Comparison of ENCODE assay signal across 9 cellular contexts in genomic region chr10:71269301-71270288, GRCh38. TPM values are rescaled to one million over a fixed set of nuclear protein-coding genes. Genes with fewer than 3 reads are reported as not detected.
A peak's percentile ranks its signal among the peaks of the same experiment; 100 is the strongest.
DNase-seq lines count a peak whose midpoint lies in the region; ATAC-seq, FAIRE-seq and TF ChIP-seq lines count a peak whose summit lies in the region.
"Had no signal": no experiment of that assay in that cellular context is flagged by ENCODE, and none has a peak within 500 bp of the region (broad histone marks: within the 10 kb centered on the region; RNA-seq: fewer than 3 reads in every experiment).

No MANE protein-coding gene starts in this region.

- peak; percentile 31 for DNase-seq in HEK293T (ENCODE audit: extremely low spot score)
- peak; percentile 45 for DNase-seq in astrocyte (ENCODE audit: low read depth)
- no peak for DNase-seq in right atrium auricular region (ENCODE audit: low spot score)
- DNase-seq in gastrocnemius medialis = no peak
- no peak for DNase-seq in SW 1271 (lab: John Stamatoyannopoulos, UW)

- in situ Hi-C loops in gastrocnemius medialis (cut with MboI; ENCODE audit: low sequenced_read_pairs in 4 of 4) = loop anchor here in 1 of 4 donors (5.0 kb wide), 1 partner anchor 52 kb away; no protein-coding TSS in a partner anchor

- H3K4me3 ChIP-seq in astrocyte (ENCODE audit: insufficient read depth, low read depth, low read length) (no peak overlapping the region), right atrium auricular region (no peak overlapping the region), gastrocnemius medialis (no peak overlapping the region)

- peaks cover 40% of the 10 kb centered on the region for H3K4me1 Mint-ChIP-seq in astrocyte (ENCODE audit: low read depth, unreplicated experiment)

- no peak overlapping the region for H2AFZ ChIP-seq in astrocyte (ENCODE audit: low read depth, low read length)

- H3K27me3 Mint-ChIP-seq in astrocyte (ENCODE audit: low read depth, unreplicated experiment) = peaks cover 3% of the 10 kb centered on the region

- CTCF ChIA-PET in HEK293T (lab: Yijun Ruan, JAX) = interaction anchor here (0.6 to 1.9 kb wide), 19 partner anchors 8 to 1408 kb away, joined by 3 to 10 read pairs (median 4); no protein-coding TSS in a partner anchor

- no peaks in the 10 kb centered on the region for H3K36me3 ChIP-seq in astrocyte (ENCODE audit: insufficient read depth, low read length)
- H3K36me3 ChIP-seq in right atrium auricular region = no peaks in the 10 kb centered on the region
- no peaks in the 10 kb centered on the region for H3K36me3 ChIP-seq in gastrocnemius medialis

- H4K20me1 ChIP-seq in astrocyte (ENCODE audit: insufficient read depth, low read length) = peaks cover 20% of the 10 kb centered on the region

- no peaks in the 10 kb centered on the region for H3K79me2 ChIP-seq in astrocyte (ENCODE audit: insufficient read depth, low read length)

- no peak for FAIRE-seq in astrocyte (lab: Jason Lieb, UNC)
- FAIRE-seq: D721Med, RCC 7860 had no signal

- intact Hi-C loops in gastrocnemius medialis (cut with DNase I; ENCODE audit: low total_unique reads) = loop anchor here (2.0 to 5.0 kb wide), 2 partner anchors 37 to 57 kb away; partner anchors contain the start of gene UNC5B

- H3K27ac Mint-ChIP-seq in astrocyte (ENCODE audit: unreplicated experiment) = peak overlapping the region; percentile 95

- peaks cover 36% of the 10 kb centered on the region for H3K4me1 ChIP-seq in astrocyte (ENCODE audit: insufficient read depth, low read length)
- H3K4me1 ChIP-seq in right atrium auricular region = peaks cover 0 to 66% of the 10 kb centered on the region in 2 donors
- H3K4me1 ChIP-seq in gastrocnemius medialis = peaks cover 25 to 53% of the 10 kb centered on the region in 2 donors

- H3K9me3 ChIP-seq in astrocyte (ENCODE audit: insufficient read depth, low read depth, low read length) (no peaks in the 10 kb centered on the region), right atrium auricular region (no peaks in the 10 kb centered on the region), gastrocnemius medialis (no peaks in the 10 kb centered on the region)

- no peaks in the 10 kb centered on the region for H3K27me3 ChIP-seq in astrocyte (ENCODE audit: insufficient read depth, low read length)
- H3K27me3 ChIP-seq in right atrium auricular region = no peaks in the 10 kb centered on the region
- no peaks in the 10 kb centered on the region for H3K27me3 ChIP-seq in gastrocnemius medialis

- H3K27ac ChIP-seq in astrocyte (ENCODE audit: low read depth, low read length) (peak overlapping the region; percentile 13), right atrium auricular region (peak overlapping the region; percentile 83 to 88), gastrocnemius medialis (peak overlapping the region in 3 of 4 donors; percentile 30 to 79 (median 71))

- no peak for ATAC-seq in gastrocnemius medialis
- ATAC-seq in HG02840 (IDR thresholded peaks at IDR 0.05; ENCODE audit: low FRiP score, unreplicated experiment) = no peak
- ATAC-seq in GM18907 (IDR thresholded peaks at IDR 0.05; ENCODE audit: unreplicated experiment) = no peak

- H3K4me3 Mint-ChIP-seq in astrocyte (ENCODE audit: unreplicated experiment) = peak overlapping the region; percentile 22

- H3K9me3 Mint-ChIP-seq in astrocyte (ENCODE audit: unreplicated experiment) = no peaks in the 10 kb centered on the region

- peaks cover 4% of the 10 kb centered on the region for H3K36me3 Mint-ChIP-seq in astrocyte (ENCODE audit: low read depth, unreplicated experiment)

- H3K4me2 ChIP-seq in astrocyte (ENCODE audit: low read length) = peak overlapping the region; percentile 25

- TF ChIP-seq CTCF in astrocyte (IDR thresholded peaks at IDR 0.05; ENCODE audit: insufficient read depth, low read depth, low read length) (no peak), right atrium auricular region (IDR thresholded peaks at IDR 0.05) (no peak), gastrocnemius medialis (IDR thresholded peaks at IDR 0.05 in 4 of 5, conservative IDR thresholded peaks at IDR 0.05 in 1 of 5) (no peak)

- peak overlapping the region; percentile 15 for H3K9ac ChIP-seq in astrocyte (ENCODE audit: low read length)

- no peak for TF ChIP-seq POLR2A in gastrocnemius medialis (IDR thresholded peaks at IDR 0.05)

- POLR2A ChIA-PET in HEK293T (lab: Yijun Ruan, JAX) = interaction anchor here (1.5 kb wide), 1 partner anchor 34 kb away, joined by 5 read pairs; no protein-coding TSS in a partner anchor

TF ChIP-seq in HEK293T, 16 proteins besides CTCF, POLR2A, EP300 and RAD21:
- TF ChIP-seq ZNF384 (IDR thresholded peaks at IDR 0.05) (no peak), HDGF (IDR thresholded peaks at IDR 0.05; ENCODE audit: borderline replicate concordance) (no peak), SUZ12 (IDR thresholded peaks at IDR 0.05) (no peak), CTBP1 (IDR thresholded peaks at IDR 0.05; ENCODE audit: borderline replicate concordance) (no peak)

RNA-seq across cellular contexts. Expression of gene SLC29A3, which starts 49.5 kb away (rescaled TPM):
- 3.2 and 3.4 TPM in 2 replicates for total RNA-seq in astrocyte
- total RNA-seq in right atrium auricular region = 1 to 10 TPM; 1.8 to 2.9 TPM
- 1 to 10 TPM in 3 of 4 donors, under 1 TPM in 1; 0.36 to 2.8 (median 2.0) TPM for total RNA-seq in gastrocnemius medialis

RNA-seq across cellular contexts. Expression of gene UNC5B, which starts 57.2 kb away (rescaled TPM):
- 15.0 and 32.8 TPM in 2 replicates for total RNA-seq in astrocyte
- total RNA-seq in right atrium auricular region = 10 to 100 TPM; 10.9 to 29.2 TPM
- 1 to 10 TPM in 2 of 4 donors, under 1 TPM in 2; 0.65 to 1.2 (median 0.90) TPM for total RNA-seq in gastrocnemius medialis

Comparison
In these comparisons a context has a peak if more than half of its experiments do, and no peak if none do; other contexts are left out.
1. DNase-seq: peak in HEK293T (single experiment) and astrocyte (single experiment); none in right atrium auricular region (single experiment), gastrocnemius medialis (0 of 2) and SW 1271 (0 of 2).
2. H3K27ac ChIP-seq: peak in every context shown above with its lines; median percentile 86 in right atrium auricular region; 71 in gastrocnemius medialis; 13 in astrocyte.